Comparison of ENCODE assay signal across 9 cellular contexts in genomic region chr9:33081128-33081851, GRCh38. TPM values are rescaled to one million over a fixed set of nuclear protein-coding genes. Genes with fewer than 3 reads are reported as not detected.
A peak's percentile ranks its signal among the peaks of the same experiment; 100 is the strongest.
DNase-seq lines count a peak whose midpoint lies in the region; ATAC-seq, FAIRE-seq and TF ChIP-seq lines count a peak whose summit lies in the region.
"Had no signal": no experiment of that assay in that cellular context is flagged by ENCODE, and none has a peak within 500 bp of the region (broad histone marks: within the 10 kb centered on the region; RNA-seq: fewer than 3 reads in every experiment).

No MANE protein-coding gene starts in this region.

- H3K9me3 Mint-ChIP-seq in progenitor cell of endocrine pancreas (ENCODE audit: low read depth) = no peaks in the 10 kb centered on the region
- H3K9me3 Mint-ChIP-seq: dendritic cell treated with granulocyte-macrophage colony-stimulating factor and Interleukin-4, amounts not matched to agents 40 ng/mL and 50 ng/mL, for 4 days had no signal

- ATAC-seq in GM21786 (IDR thresholded peaks at IDR 0.05; ENCODE audit: unreplicated experiment) = peak; percentile 44
- ATAC-seq in SK-N-SH treated with all-trans-retinoic acid at 6 μM for 48 hours = peak; percentile 88
- ATAC-seq in heart left ventricle = peak in 3 of 4 donors; percentile 62 to 68 (median 62)
- no peak for ATAC-seq in GM21717 (IDR thresholded peaks at IDR 0.05; ENCODE audit: unreplicated experiment)

- peaks cover 1% of the 10 kb centered on the region for H3K36me3 Mint-ChIP-seq in progenitor cell of endocrine pancreas (ENCODE audit: insufficient read depth)

- 12 to 17% (median 14%) methylated on average over 9 of the region's 9 CpGs for WGBS in heart left ventricle, 4 donors

- intact Hi-C loops in heart left ventricle (cut with DNase I) = loop anchor here in 9 of 10 donors (1.0 to 5.0 kb wide), 10 partner anchors 78 to 144 kb away; partner anchors contain the start of gene B4GALT1 (in 3 of the 9)

- H3K4me1 ChIP-seq in heart left ventricle = peaks cover 0 to 29% (median 7%) of the 10 kb centered on the region in 12 donors

- peak overlapping the region in 9 of 12 donors; percentile 9 to 81 (median 44) for H3K27ac ChIP-seq in heart left ventricle

- no peaks in the 10 kb centered on the region for H3K27me3 Mint-ChIP-seq in progenitor cell of endocrine pancreas
- H3K27me3 Mint-ChIP-seq: dendritic cell treated with granulocyte-macrophage colony-stimulating factor and Interleukin-4, amounts not matched to agents 40 ng/mL and 50 ng/mL, for 4 days had no signal

- no peak for TF ChIP-seq POLR2A in heart left ventricle (IDR thresholded peaks at IDR 0.05)

- H3K9me3 ChIP-seq in heart left ventricle = no peaks in the 10 kb centered on the region

- H3K27ac Mint-ChIP-seq in progenitor cell of endocrine pancreas = no peak overlapping the region
- H3K27ac Mint-ChIP-seq: dendritic cell treated with granulocyte-macrophage colony-stimulating factor and Interleukin-4, amounts not matched to agents 40 ng/mL and 50 ng/mL, for 4 days had no signal

- H3K4me3 Mint-ChIP-seq in progenitor cell of endocrine pancreas (ENCODE audit: low read depth) = no peak overlapping the region
- H3K4me3 Mint-ChIP-seq: dendritic cell treated with granulocyte-macrophage colony-stimulating factor and Interleukin-4, amounts not matched to agents 40 ng/mL and 50 ng/mL, for 4 days had no signal

- TF ChIP-seq CTCF in D721Med (IDR thresholded peaks at IDR 0.05; ENCODE audit: insufficient read depth, missing control alignments) (peak; percentile 84), heart left ventricle (IDR thresholded peaks at IDR 0.05) (peak; percentile 60 to 85 (median 78)), progenitor cell of endocrine pancreas (IDR thresholded peaks at IDR 0.05; ENCODE audit: unreplicated experiment) (peak; percentile 76)

- H3K36me3 ChIP-seq in heart left ventricle = no peaks in the 10 kb centered on the region

- peak overlapping the region in 2 of 12 donors; percentile 11 to 37 for H3K4me3 ChIP-seq in heart left ventricle

- no peak for FAIRE-seq in D721Med (lab: Jason Lieb, UNC)

- peaks cover 2% of the 10 kb centered on the region for H3K4me1 Mint-ChIP-seq in progenitor cell of endocrine pancreas (ENCODE audit: low read depth)

- DNase-seq in D721Med (ENCODE audit: insufficient read length, low spot score) (peak; percentile 72), NCI-H1092 (lab: John Stamatoyannopoulos, UW) (peak; percentile 69), amniotic epithelial cell (ENCODE audit: low read depth) (peak; percentile 80), heart left ventricle (peak in 4 of 5 donors; percentile 58 to 75 (median 64)), progenitor cell of endocrine pancreas (ENCODE audit: low spot score, unreplicated experiment) (no peak)

- H3K27me3 ChIP-seq in heart left ventricle = no peaks in the 10 kb centered on the region

TF ChIP-seq in SK-N-SH treated with all-trans-retinoic acid at 6 μM for 48 hours, 23 proteins besides CTCF, POLR2A, EP300 and RAD21:
- TF ChIP-seq ZC3H10 (CRISPR knock-in tag; IDR thresholded peaks at IDR 0.05) = no peak
- TF ChIP-seq PPARA (CRISPR knock-in tag; IDR thresholded peaks at IDR 0.05; ENCODE audit: borderline replicate concordance) = no peak
- 0 out of 2 replicates have a peak, but pooled peaks have one; percentile 61 for TF ChIP-seq PATZ1 (CRISPR knock-in tag; IDR thresholded peaks at IDR 0.05; ENCODE audit: borderline replicate concordance)
TF ChIP-seq in SK-N-SH treated with all-trans-retinoic acid at 6 μM for 48 hours: peak in this region for 1.

RNA-seq across cellular contexts. Expression of gene SMU1, which starts 4.8 kb away (rescaled TPM):
- total RNA-seq in heart left ventricle = 10 to 100 TPM; 11.5 to 19.4 (median 15.8) TPM
- 10 to 100 TPM in 1 of 2 donors, 1 to 10 TPM in 1; 6.7 to 12.3 TPM for polyA plus RNA-seq in heart left ventricle
- 25.2 and 25.4 TPM in 2 replicates for total RNA-seq in progenitor cell of endocrine pancreas

RNA-seq across cellular contexts. Expression of gene DNAJA1, which starts 56.2 kb away (rescaled TPM):
- total RNA-seq in heart left ventricle (100 to 1,000 TPM in 1 of 9 donors, 10 to 100 TPM in 8; 48.6 to 104 (median 63.1) TPM), progenitor cell of endocrine pancreas (240 and 247 TPM in 2 replicates)
- 100 to 1,000 TPM in 1 of 2 donors, 10 to 100 TPM in 1; 32.6 to 133 TPM for polyA plus RNA-seq in heart left ventricle
